18 cellular contexts compared by ENCODE assay signal in the genomic region with DNA sequence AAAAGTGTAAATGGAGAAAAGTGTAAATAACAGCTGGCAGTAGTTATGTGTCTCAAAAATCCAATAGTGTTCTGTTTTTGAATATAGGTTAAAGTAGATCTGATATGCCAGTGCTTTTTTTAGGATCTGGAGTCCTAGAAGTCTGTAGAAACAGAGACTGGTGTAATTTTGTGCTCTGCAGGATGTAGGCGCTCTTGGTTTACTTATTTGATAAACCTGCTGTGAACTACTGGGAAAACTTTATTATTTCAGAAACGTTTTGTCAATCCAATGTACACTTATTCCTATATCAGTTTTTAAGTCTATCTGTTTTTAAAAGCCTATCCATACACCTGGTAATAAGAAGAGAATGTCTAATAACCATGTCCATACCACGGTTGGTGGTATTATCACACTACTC.
DNase-seq lines count a peak whose midpoint lies in the region; ATAC-seq and TF ChIP-seq lines count a peak whose summit lies in the region.
"Had no signal": no experiment of that assay in that cellular context is flagged by ENCODE, and none has a peak within 500 bp of the region (broad histone marks: within the 10 kb centered on the region; RNA-seq: fewer than 3 reads in every experiment).

No MANE protein-coding gene starts in this region.

- H3K4me3 Mint-ChIP-seq in glutamatergic neuron (ENCODE audit: unreplicated experiment), result no peak overlapping the region
- H3K4me3 Mint-ChIP-seq: CD4-positive, CD25-positive, alpha-beta regulatory T cell; memory B cell; neural crest cell had no signal

- no peaks in the 10 kb centered on the region for H3K79me2 ChIP-seq in SU-DHL-6 (ENCODE audit: insufficient read depth, low read length)

- no peaks in the 10 kb centered on the region for H3K9me3 ChIP-seq in SU-DHL-6 (ENCODE audit: insufficient read depth, low read length)

- peak; percentile 19 for TF ChIP-seq CTCF in GM06990 (IDR thresholded peaks at IDR 0.05; ENCODE audit: insufficient read depth, low read length, poor library complexity, severe bottlenecking)
- TF ChIP-seq CTCF in SU-DHL-6 (IDR thresholded peaks at IDR 0.05; ENCODE audit: insufficient read depth, low read length, poor library complexity, severe bottlenecking), result peak; percentile 39
- TF ChIP-seq CTCF in glutamatergic neuron (IDR thresholded peaks at IDR 0.05; ENCODE audit: partially characterized antibody, unreplicated experiment), result no peak

- no peaks in the 10 kb centered on the region for H3K4me1 Mint-ChIP-seq in glutamatergic neuron (ENCODE audit: low read depth, unreplicated experiment)
- H3K4me1 Mint-ChIP-seq: CD4-positive, CD25-positive, alpha-beta regulatory T cell; memory B cell; neural crest cell had no signal

- H3K4me2 ChIP-seq in SU-DHL-6 (ENCODE audit: low read depth, low read length, poor library complexity, severe bottlenecking), result no peak overlapping the region

- peaks cover 1% of the 10 kb centered on the region for H3K9me3 Mint-ChIP-seq in glutamatergic neuron (ENCODE audit: unreplicated experiment)

- H3K9me2 ChIP-seq in SU-DHL-6 (replicated peaks; ENCODE audit: insufficient read depth, low read length), result no peaks in the 10 kb centered on the region

- DNase-seq in GM06990 (ENCODE audit: extremely low read depth, insufficient read length), result no peak
- peak; percentile 4 for DNase-seq in HT1080 (ENCODE audit: low read depth)
- no peak for DNase-seq in left lobe of liver (ENCODE audit: low spot score)
- DNase-seq in AG08395 (ENCODE audit: low spot score), result no peak
- no peak for DNase-seq in glutamatergic neuron
- DNase-seq: activated naive CD4-positive, alpha-beta T cell treated with Interleukin-2 at 50 U/mL for 16 hours; CD4-positive, CD25-positive, alpha-beta regulatory T cell; effector CD8-positive, alpha-beta T cell; GF-D8; NCI-H1105; NCI-H510A treated with DMSO at 0.1 percent for 48 hours; stimulated activated naive CD4-positive, alpha-beta T cell had no signal

- ATAC-seq in left lobe of liver (peak; percentile 55), HG02678 (IDR thresholded peaks at IDR 0.05; ENCODE audit: unreplicated experiment) (no peak), GM21515 (IDR thresholded peaks at IDR 0.05; ENCODE audit: unreplicated experiment) (no peak)
- ATAC-seq: Right ventricle myocardium inferior had no signal

- no peak overlapping the region for H3K27ac ChIP-seq in SU-DHL-6 (ENCODE audit: low read depth, low read length)

- no peaks in the 10 kb centered on the region for H3F3A ChIP-seq in SU-DHL-6 (ENCODE audit: insufficient read depth)

- H3K27ac Mint-ChIP-seq in glutamatergic neuron (ENCODE audit: unreplicated experiment), result no peak overlapping the region
- H3K27ac Mint-ChIP-seq: CD4-positive, CD25-positive, alpha-beta regulatory T cell; memory B cell had no signal

- no peak overlapping the region for H3K4me3 ChIP-seq in GM06990 (replicated peaks; ENCODE audit: low read depth, low read length)
- no peak overlapping the region for H3K4me3 ChIP-seq in SU-DHL-6 (ENCODE audit: insufficient read depth, low read length, poor library complexity, severe bottlenecking)

- H3K27me3 Mint-ChIP-seq in glutamatergic neuron (ENCODE audit: unreplicated experiment), result no peaks in the 10 kb centered on the region
- H3K27me3 Mint-ChIP-seq: CD4-positive, CD25-positive, alpha-beta regulatory T cell; memory B cell had no signal

- H2AFZ ChIP-seq in SU-DHL-6 (ENCODE audit: low read depth, low read length, severe bottlenecking), result no peak overlapping the region

- H3K27me3 ChIP-seq in GM06990 (replicated peaks; ENCODE audit: control insufficient read depth, insufficient read depth, low read length) (no peaks in the 10 kb centered on the region), SU-DHL-6 (ENCODE audit: low read length) (no peaks in the 10 kb centered on the region)

- H3K9ac ChIP-seq in SU-DHL-6 (ENCODE audit: low read length), result no peak overlapping the region

- no peaks in the 10 kb centered on the region for H3K36me3 Mint-ChIP-seq in glutamatergic neuron (ENCODE audit: unreplicated experiment)
- H3K36me3 Mint-ChIP-seq: CD4-positive, CD25-positive, alpha-beta regulatory T cell; memory B cell had no signal

- no peaks in the 10 kb centered on the region for H3K36me3 ChIP-seq in GM06990 (ENCODE audit: control insufficient read depth, insufficient read depth, low read length)
- H3K36me3 ChIP-seq in SU-DHL-6 (ENCODE audit: low read length), result no peaks in the 10 kb centered on the region

- H4K20me1 ChIP-seq in SU-DHL-6 (ENCODE audit: low read depth, low read length), result no peaks in the 10 kb centered on the region
